16 cellular contexts compared by ENCODE assay signal in the genomic region with DNA sequence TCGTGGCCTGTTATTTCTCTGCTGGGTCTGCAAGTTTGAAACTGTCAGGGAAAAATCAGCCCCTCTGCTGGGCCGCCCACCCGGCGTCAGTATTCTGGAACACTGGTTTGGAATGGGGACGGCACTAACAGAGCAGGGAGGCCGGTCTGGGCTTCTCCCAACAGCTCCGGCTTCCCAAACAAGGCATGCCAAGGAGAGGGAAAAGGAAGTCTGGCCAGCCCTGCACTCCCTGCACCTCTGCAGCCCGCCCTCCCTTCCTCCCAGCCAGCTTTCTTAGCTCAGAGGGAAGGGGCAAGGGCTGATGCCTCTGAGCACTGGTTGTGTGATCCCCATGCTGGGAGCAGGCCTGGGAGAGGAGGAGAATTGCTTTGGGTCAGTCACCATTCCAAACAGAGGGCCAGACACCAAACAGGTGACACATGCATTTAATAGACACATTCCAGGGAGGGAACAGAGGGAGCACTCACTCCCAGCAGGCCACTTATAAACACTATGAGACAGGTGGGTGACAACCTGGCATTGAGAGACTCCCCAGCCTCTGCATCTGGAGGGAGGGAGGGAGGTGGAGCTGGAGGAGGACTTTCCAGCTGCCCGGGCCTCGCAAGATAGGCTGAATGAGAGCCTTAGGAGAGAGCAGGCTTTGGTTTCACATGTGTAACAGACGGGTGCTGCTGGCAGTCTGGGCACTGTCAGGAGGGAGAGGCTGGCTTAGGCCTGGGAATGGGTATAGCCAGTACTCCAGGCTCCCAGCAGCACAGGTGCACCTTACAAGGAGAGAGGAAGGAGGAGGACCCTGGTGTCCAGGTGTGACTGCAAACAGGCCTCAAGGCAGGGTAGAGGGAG. TPM values are rescaled to one million over a fixed set of nuclear protein-coding genes. Genes with fewer than 3 reads are reported as not detected.
A peak's percentile ranks its signal among the peaks of the same experiment; 100 is the strongest.
DNase-seq lines count a peak whose midpoint lies in the region; ATAC-seq and TF ChIP-seq lines count a peak whose summit lies in the region.
"Had no signal": no experiment of that assay in that cellular context is flagged by ENCODE, and none has a peak within 500 bp of the region (broad histone marks: within the 10 kb centered on the region; RNA-seq: fewer than 3 reads in every experiment).

No MANE protein-coding gene starts in this region.

- H3K27me3 ChIP-seq in lower lobe of right lung (ENCODE audit: low read depth) (peaks cover 3% of the 10 kb centered on the region), stomach smooth muscle (ENCODE audit: control insufficient read depth in 1 of 2, insufficient read depth in 2 of 2, low read length in 2 of 2) (no peaks in the 10 kb centered on the region), foreskin keratinocyte (no peaks in the 10 kb centered on the region)
- H3K27me3 ChIP-seq: BLaER1 treated with 17β-estradiol and CSF1 and Interleukin-3, amounts not matched to agents 10 nM and 100 nM had no signal

- TF ChIP-seq CTCF in lower lobe of right lung (IDR thresholded peaks at IDR 0.05) (no peak), foreskin keratinocyte (conservative IDR thresholded peaks at IDR 0.05) (no peak)

- H3K4me1 ChIP-seq in lower lobe of right lung: no peaks in the 10 kb centered on the region
- peaks cover 23% of the 10 kb centered on the region for H3K4me1 ChIP-seq in stomach smooth muscle (ENCODE audit: control insufficient read depth, insufficient read depth, low read length)
- H3K4me1 ChIP-seq in foreskin keratinocyte: peaks cover 3% of the 10 kb centered on the region
- H3K4me1 ChIP-seq: psoas muscle had no signal

- H3K9me3 ChIP-seq in lower lobe of right lung (no peaks in the 10 kb centered on the region), stomach smooth muscle (ENCODE audit: control insufficient read depth in 2 of 2, low read length in 2 of 2) (no peaks in the 10 kb centered on the region)
- H3K9me3 ChIP-seq: BLaER1 treated with 17β-estradiol and CSF1 and Interleukin-3, amounts not matched to agents 10 nM and 100 nM; mucosa of descending colon; psoas muscle had no signal

- DNase-seq in NCI-H2029 (lab: John Stamatoyannopoulos, UW) (peak; percentile 47), NCI-H774 (lab: John Stamatoyannopoulos, UW) (peak; percentile 52), lower lobe of right lung (no peak), foreskin keratinocyte (no peak)
- DNase-seq: mucosa of descending colon, NCI-H1436 treated with DMSO at 0.1 percent for 48 hours, psoas muscle had no signal

- peak overlapping the region; percentile 46 to 68 for H3K9ac ChIP-seq in stomach smooth muscle (ENCODE audit: low read length in 2 of 2)
- H3K9ac ChIP-seq: BLaER1 treated with 17β-estradiol and CSF1 and Interleukin-3, amounts not matched to agents 10 nM and 100 nM had no signal

- peak overlapping the region; percentile 60 for H3K27ac ChIP-seq in lower lobe of right lung
- H3K27ac ChIP-seq in stomach smooth muscle (ENCODE audit: low read length): peak overlapping the region; percentile 98
- no peak overlapping the region for H3K27ac ChIP-seq in foreskin keratinocyte
- H3K27ac ChIP-seq: BLaER1 treated with 17β-estradiol and CSF1 and Interleukin-3, amounts not matched to agents 10 nM and 100 nM; psoas muscle; SK-N-MC had no signal

- ATAC-seq in lower lobe of right lung: peak; percentile 32 to 37
- ATAC-seq in HG03025 (IDR thresholded peaks at IDR 0.05; ENCODE audit: low FRiP score, unreplicated experiment): no peak
- no peak for ATAC-seq in foreskin keratinocyte
- no peak for ATAC-seq in HG03175 (IDR thresholded peaks at IDR 0.05; ENCODE audit: unreplicated experiment)
- ATAC-seq: mucosa of descending colon, psoas muscle had no signal

- H3K4me3 ChIP-seq in lower lobe of right lung (no peak overlapping the region), stomach smooth muscle (ENCODE audit: low read length in 2 of 2) (peak overlapping the region in 1 of 2 donors; percentile 8)
- H3K4me3 ChIP-seq: BLaER1 treated with 17β-estradiol and CSF1 and Interleukin-3, amounts not matched to agents 10 nM and 100 nM; mucosa of descending colon; psoas muscle; SK-N-MC had no signal

- no peaks in the 10 kb centered on the region for H3K36me3 ChIP-seq in lower lobe of right lung
- no peaks in the 10 kb centered on the region for H3K36me3 ChIP-seq in stomach smooth muscle (ENCODE audit: control insufficient read depth in 2 of 2, insufficient read depth in 2 of 2, low read length in 2 of 2)
- H3K36me3 ChIP-seq: BLaER1 treated with 17β-estradiol and CSF1 and Interleukin-3, amounts not matched to agents 10 nM and 100 nM had no signal

- intact Hi-C loops in lower lobe of right lung (cut with DNase I): no loop called here

RNA-seq across cellular contexts. Expression of a gene that starts 10.3 kb away (rescaled TPM):
- total RNA-seq in lower lobe of right lung (not detected), foreskin keratinocyte (4.7 and 7.5 TPM in 2 replicates)
- polyA plus RNA-seq in foreskin keratinocyte: 4.9 and 7.4 TPM in 2 replicates
- total RNA-seq: dermis microvascular lymphatic vessel endothelial cell, fibroblast of lung, mucosa of descending colon, psoas muscle, ureter had no signal
- polyA plus RNA-seq: fibroblast of lung, IgD-negative memory B cell, psoas muscle had no signal

RNA-seq across cellular contexts. Expression of a gene that starts 17.7 kb away (rescaled TPM):
- total RNA-seq in lower lobe of right lung: not detected
- total RNA-seq in foreskin keratinocyte: not detected in 2 replicates
- not detected in 2 replicates for polyA plus RNA-seq in foreskin keratinocyte
- total RNA-seq: dermis microvascular lymphatic vessel endothelial cell, fibroblast of lung, mucosa of descending colon, psoas muscle, ureter had no signal
- polyA plus RNA-seq: fibroblast of lung, IgD-negative memory B cell, psoas muscle had no signal

RNA-seq across cellular contexts. Expression of a gene that starts 28.1 kb away (rescaled TPM):
- total RNA-seq in lower lobe of right lung: not detected
- 167 and 323 TPM in 2 replicates for total RNA-seq in foreskin keratinocyte
- polyA plus RNA-seq in foreskin keratinocyte: 152 and 315 TPM in 2 replicates
- total RNA-seq: dermis microvascular lymphatic vessel endothelial cell, fibroblast of lung, mucosa of descending colon had no signal
- polyA plus RNA-seq: IgD-negative memory B cell had no signal

RNA-seq across cellular contexts. Expression of a gene that starts 38.4 kb away (rescaled TPM):
- total RNA-seq in lower lobe of right lung: not detected
- not detected in 2 replicates for total RNA-seq in foreskin keratinocyte
- polyA plus RNA-seq in foreskin keratinocyte: 0.04 TPM in 1 of 2 replicates, not detected in the other
- total RNA-seq: dermis microvascular lymphatic vessel endothelial cell, fibroblast of lung, mucosa of descending colon, psoas muscle, ureter had no signal
- polyA plus RNA-seq: fibroblast of lung, IgD-negative memory B cell, psoas muscle had no signal

RNA-seq across cellular contexts. Expression of a gene that starts 49.7 kb away (rescaled TPM):
- total RNA-seq in lower lobe of right lung (not detected), foreskin keratinocyte (4.5 and 7.6 TPM in 2 replicates)
- 4.0 and 6.3 TPM in 2 replicates for polyA plus RNA-seq in foreskin keratinocyte
- total RNA-seq: dermis microvascular lymphatic vessel endothelial cell, fibroblast of lung had no signal
- polyA plus RNA-seq: fibroblast of lung, IgD-negative memory B cell had no signal

Comparison
In these comparisons a context has a peak if more than half of its experiments do, and no peak if none do; other contexts are left out.
1. DNase-seq: peak in NCI-H2029 (single experiment) and NCI-H774 (single experiment); none in lower lobe of right lung (single experiment) and foreskin keratinocyte (0 of 2).
2. ATAC-seq: peak in lower lobe of right lung (2 of 2); none in HG03025 (single experiment), foreskin keratinocyte (single experiment) and HG03175 (single experiment).
3. RNA of a gene that starts 28.1 kb away (total RNA-seq): 167 to 323 TPM in foreskin keratinocyte; not detected in lower lobe of right lung (single experiment); every median in the first group is over 100 times any median in the second.